In the genomic region with DNA sequence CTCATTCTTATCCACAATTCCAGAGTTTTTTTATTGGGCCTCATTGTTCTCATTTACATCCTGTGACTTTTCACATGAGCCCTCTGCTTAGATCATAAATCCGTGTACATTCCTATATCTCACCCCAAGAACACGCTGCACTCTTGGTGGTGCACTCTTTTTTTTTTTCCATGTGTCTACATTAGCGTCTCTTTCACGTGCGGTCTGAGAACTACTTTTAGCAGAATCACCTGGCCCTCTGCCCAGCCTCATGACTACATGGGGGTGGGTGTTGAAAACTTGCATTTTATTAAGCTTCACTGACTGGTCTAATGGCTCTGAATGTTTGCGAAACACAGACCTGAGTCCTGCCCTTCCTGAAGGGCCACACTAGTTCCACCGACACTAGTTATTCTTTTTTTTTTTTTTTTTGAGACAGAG, we compare ENCODE assay signal across 10 cellular contexts. TPM values are rescaled to one million over a fixed set of nuclear protein-coding genes. Genes with fewer than 3 reads are reported as not detected.
A peak's percentile ranks its signal among the peaks of the same experiment; 100 is the strongest.
DNase-seq lines count a peak whose midpoint lies in the region; ATAC-seq and TF ChIP-seq lines count a peak whose summit lies in the region.
"Had no signal": no experiment of that assay in that cellular context is flagged by ENCODE, and none has a peak within 500 bp of the region (broad histone marks: within the 10 kb centered on the region; RNA-seq: fewer than 3 reads in every experiment).

No MANE protein-coding gene starts in this region.

- H3K4me1 ChIP-seq in osteoblast (ENCODE audit: insufficient read depth, low read length): peaks cover 6% of the 10 kb centered on the region

- H3K27me3 ChIP-seq in osteoblast (ENCODE audit: insufficient read depth, low read length): no peaks in the 10 kb centered on the region

- ATAC-seq in HG02938 (IDR thresholded peaks at IDR 0.05; ENCODE audit: unreplicated experiment) (no peak), GM21447 (IDR thresholded peaks at IDR 0.05; ENCODE audit: unreplicated experiment) (no peak)
- ATAC-seq in activated naive CD4-positive, alpha-beta T cell treated with anti-CD3 and anti-CD28 coated beads, Interleukin-2, amount 50 U/mL, for 72 hours: no peak

- peak overlapping the region; percentile 42 for H2AFZ ChIP-seq in osteoblast (ENCODE audit: low read length)

- H3K36me3 Mint-ChIP-seq in activated naive CD4-positive, alpha-beta T cell treated with anti-CD3 and anti-CD28 coated beads, Interleukin-2, amount 50 U/mL, for 72 hours: no peaks in the 10 kb centered on the region
- H3K36me3 Mint-ChIP-seq: IgD-negative memory B cell had no signal

- H3K79me2 ChIP-seq in osteoblast (ENCODE audit: insufficient read depth, low read length): no peaks in the 10 kb centered on the region

- H4K20me1 ChIP-seq in osteoblast (ENCODE audit: insufficient read depth, low read length): no peaks in the 10 kb centered on the region

- no peak overlapping the region for H3K27ac Mint-ChIP-seq in activated naive CD4-positive, alpha-beta T cell treated with anti-CD3 and anti-CD28 coated beads, Interleukin-2, amount 50 U/mL, for 72 hours
- H3K27ac Mint-ChIP-seq: IgD-negative memory B cell had no signal

- no peaks in the 10 kb centered on the region for H3K9me3 Mint-ChIP-seq in activated naive CD4-positive, alpha-beta T cell treated with anti-CD3 and anti-CD28 coated beads, Interleukin-2, amount 50 U/mL, for 72 hours
- H3K9me3 Mint-ChIP-seq: IgD-negative memory B cell had no signal

- H3K4me3 ChIP-seq in epithelial cell of esophagus (ENCODE audit: low read length) (no peak overlapping the region), osteoblast (ENCODE audit: insufficient read depth, low read length) (no peak overlapping the region)

- H3K9me3 ChIP-seq in osteoblast (ENCODE audit: low read depth, low read length): no peaks in the 10 kb centered on the region

- no peak for TF ChIP-seq CTCF in epithelial cell of esophagus (IDR thresholded peaks at IDR 0.05; ENCODE audit: insufficient read depth, low read depth, low read length, missing control alignments)
- no peak for TF ChIP-seq CTCF in osteoblast (IDR thresholded peaks at IDR 0.05; ENCODE audit: extremely low read depth, low read depth, low read length)

- H3K4me2 ChIP-seq in osteoblast (ENCODE audit: insufficient read depth, low read length): peak overlapping the region; percentile 43

- no peak overlapping the region for H3K27ac ChIP-seq in osteoblast (ENCODE audit: low read depth, low read length)

- H3K36me3 ChIP-seq in osteoblast (ENCODE audit: insufficient read depth, low read length): no peaks in the 10 kb centered on the region

- DNase-seq in GM03348 (ENCODE audit: low spot score): peak; percentile 68
- peak; percentile 1 for DNase-seq in NCI-H128 (lab: John Stamatoyannopoulos, UW; ENCODE audit: unreplicated experiment)
- DNase-seq in epithelial cell of esophagus (ENCODE audit: low read depth): peak; percentile 96
- DNase-seq in osteoblast (ENCODE audit: insufficient read length, low spot score, missing footprints): no peak
- DNase-seq in activated naive CD4-positive, alpha-beta T cell treated with anti-CD3 and anti-CD28 coated beads, Interleukin-2, amount 50 U/mL, for 72 hours (ENCODE audit: low spot score in 2 of 2): no peak
- DNase-seq in anterior cingulate cortex (lab: John Stamatoyannopoulos, UW): no peak
- DNase-seq: activated CD4-positive, alpha-beta T cell treated with anti-CD3 and anti-CD28 coated beads for 4 hours had no signal

RNA-seq across cellular contexts. Expression of gene C9orf57, which starts 18.6 kb away (rescaled TPM):
- not detected in 2 replicates for total RNA-seq in osteoblast
- not detected for total RNA-seq in activated naive CD4-positive, alpha-beta T cell treated with anti-CD3 and anti-CD28 coated beads, Interleukin-2, amount 50 U/mL, for 72 hours

Comparison
In these comparisons a context has a peak if more than half of its experiments do, and no peak if none do; other contexts are left out.
1. DNase-seq: peak in GM03348 (single experiment), NCI-H128 (single experiment) and epithelial cell of esophagus (single experiment); none in osteoblast (single experiment), activated naive CD4-positive, alpha-beta T cell treated with anti-CD3 and anti-CD28 coated beads, Interleukin-2, amount 50 U/mL, for 72 hours (0 of 2) and anterior cingulate cortex (0 of 58).